Comparison of ENCODE assay signal across 8 cellular contexts in the genomic region with DNA sequence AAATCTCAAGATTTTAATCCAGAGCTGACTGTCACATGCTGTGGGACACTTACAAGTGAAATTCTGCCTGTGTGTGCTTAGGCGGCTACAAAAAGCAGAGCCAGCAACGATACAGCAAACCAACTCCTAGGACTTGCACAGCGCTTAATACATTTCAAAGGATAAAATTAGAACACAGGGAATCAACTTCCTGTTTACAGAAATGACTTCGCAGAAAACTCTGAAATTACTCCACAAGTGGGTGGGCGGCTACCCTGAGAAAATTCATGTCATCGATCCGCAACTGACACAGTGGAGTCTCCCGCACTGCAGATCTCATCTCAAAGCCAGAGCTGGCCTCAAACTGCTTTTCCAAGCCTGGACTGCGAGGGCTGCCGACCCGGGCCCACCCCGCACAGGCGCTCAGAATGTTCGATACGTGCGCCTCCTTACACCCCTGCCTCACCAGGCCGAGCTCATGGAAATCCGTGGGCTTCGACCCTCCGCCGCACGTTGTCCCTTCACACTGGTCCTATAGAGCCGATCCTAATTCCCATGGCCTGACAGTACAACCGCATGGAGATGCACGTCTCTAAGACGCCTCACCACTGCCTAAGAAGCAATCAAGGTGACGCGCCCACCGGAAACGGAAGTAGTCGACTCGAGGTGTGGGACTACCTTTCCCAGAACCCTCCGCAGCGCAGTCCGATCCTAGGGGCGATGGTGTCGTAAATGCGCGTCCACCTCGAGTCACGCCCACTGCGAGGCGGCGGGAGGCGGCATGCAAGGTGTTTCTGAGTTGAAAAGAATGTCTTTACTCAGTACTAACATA. TPM values are rescaled to one million over a fixed set of nuclear protein-coding genes. Genes with fewer than 3 reads are reported as not detected.
DNase-seq lines count a peak whose midpoint lies in the region; ATAC-seq and TF ChIP-seq lines count a peak whose summit lies in the region.

TSS of gene ZNF229 (minus strand) at position 609 of the 811 bp plus-strand sequence. CDS start 5,625 bp downstream, outside the sequence.

- BruUV-seq in A673 (replicated peaks; lab: Mats Ljungman, UMichigan): no TSS peak

- POLR2A ChIA-PET in A673 (lab: Charles Lee; ENCODE audit: low non-redundant PET): no interaction called here

- H3K4me3 Mint-ChIP-seq in activated naive CD8-positive, alpha-beta T cell treated with anti-CD3 and anti-CD28 coated beads, Interleukin-2, amount 50 U/mL, for 24 hours: peak within 1 kb of the TSS; percentile 85

- H3K4me3 ChIP-seq in A673 (ENCODE audit: low read depth, low read length, poor library complexity, severe bottlenecking) (peak within 1 kb of the TSS; percentile 49), cardiac muscle cell (peak within 1 kb of the TSS; percentile 76), osteoblast (ENCODE audit: insufficient read depth, low read length) (peak within 1 kb of the TSS; percentile 98)

- peaks cover 73% of the 10 kb centered on the region for H3K36me3 Mint-ChIP-seq in activated naive CD8-positive, alpha-beta T cell treated with anti-CD3 and anti-CD28 coated beads, Interleukin-2, amount 50 U/mL, for 24 hours (ENCODE audit: low read depth)

- no peaks in the 10 kb centered on the region for H3K27me3 ChIP-seq in A673 (replicated peaks; ENCODE audit: insufficient read depth, low read depth, low read length, poor library complexity)
- H3K27me3 ChIP-seq in cardiac muscle cell: no peaks in the 10 kb centered on the region
- no peaks in the 10 kb centered on the region for H3K27me3 ChIP-seq in osteoblast (ENCODE audit: insufficient read depth, low read length)

- peak; percentile 49 for ATAC-seq in HG03442 (IDR thresholded peaks at IDR 0.05; ENCODE audit: unreplicated experiment)
- peak; percentile 96 for ATAC-seq in SK-N-SH treated with all-trans-retinoic acid at 6 μM for 48 hours
- peak; percentile 89 for ATAC-seq in activated naive CD8-positive, alpha-beta T cell treated with anti-CD3 and anti-CD28 coated beads, Interleukin-2, amount 50 U/mL, for 24 hours
- no peak for ATAC-seq in HG03439 (IDR thresholded peaks at IDR 0.05; ENCODE audit: unreplicated experiment)

- peaks cover 87% of the 10 kb centered on the region for H3K9me3 Mint-ChIP-seq in activated naive CD8-positive, alpha-beta T cell treated with anti-CD3 and anti-CD28 coated beads, Interleukin-2, amount 50 U/mL, for 24 hours

- H3K27ac Mint-ChIP-seq in activated naive CD8-positive, alpha-beta T cell treated with anti-CD3 and anti-CD28 coated beads, Interleukin-2, amount 50 U/mL, for 24 hours: peak within 1 kb of the TSS; percentile 40

- H3K4me1 ChIP-seq in A673 (ENCODE audit: insufficient read depth, low read length, poor library complexity, severe bottlenecking) (no peaks in the 10 kb centered on the region), cardiac muscle cell (ENCODE audit: low read depth) (peaks cover 4% of the 10 kb centered on the region), osteoblast (ENCODE audit: insufficient read depth, low read length) (peaks cover 8% of the 10 kb centered on the region)

- CTCF ChIA-PET in A673 (lab: Charles Lee): no interaction called here

- no peaks in the 10 kb centered on the region for H4K20me1 ChIP-seq in osteoblast (ENCODE audit: insufficient read depth, low read length)

- H3K4me2 ChIP-seq in osteoblast (ENCODE audit: insufficient read depth, low read length): peak within 1 kb of the TSS; percentile 96

- peaks cover 3% of the 10 kb centered on the region for H3K9me3 ChIP-seq in A673 (ENCODE audit: low read depth, low read length, poor library complexity, severe bottlenecking)
- no peaks in the 10 kb centered on the region for H3K9me3 ChIP-seq in cardiac muscle cell (ENCODE audit: low read depth)
- H3K9me3 ChIP-seq in osteoblast (ENCODE audit: low read depth, low read length): no peaks in the 10 kb centered on the region

- DNase-seq in A673 (ENCODE audit: low spot score) (peak; percentile 97), cardiac muscle cell (ENCODE audit: low read depth in 1 of 2, low spot score in 1 of 2) (peak; percentile 92 to 96), osteoblast (ENCODE audit: insufficient read length, low spot score, missing footprints) (peak; percentile 97), superior temporal gyrus (ENCODE audit: extremely low spot score) (peak; percentile 72)
- DNase-seq in activated naive CD8-positive, alpha-beta T cell treated with anti-CD3 and anti-CD28 coated beads, Interleukin-2, amount 50 U/mL, for 24 hours: peak; percentile 77

- peaks cover 10% of the 10 kb centered on the region for H3K79me2 ChIP-seq in osteoblast (ENCODE audit: insufficient read depth, low read length)

- H3K27ac ChIP-seq in A673 (ENCODE audit: low read depth, low read length, poor library complexity, severe bottlenecking) (peak within 1 kb of the TSS; percentile 28), cardiac muscle cell (peak within 1 kb of the TSS; percentile 71), osteoblast (ENCODE audit: low read depth, low read length) (peak within 1 kb of the TSS; percentile 86)

- no peaks in the 10 kb centered on the region for H3K36me3 ChIP-seq in A673 (ENCODE audit: insufficient read depth, low read length, poor library complexity, severe bottlenecking)
- peaks cover 6% of the 10 kb centered on the region for H3K36me3 ChIP-seq in cardiac muscle cell
- peaks cover 17% of the 10 kb centered on the region for H3K36me3 ChIP-seq in osteoblast (ENCODE audit: insufficient read depth, low read length)

- intact Hi-C loops in A673 (cut with micrococcal nuclease; ENCODE audit: unreplicated experiment): no loop called here

- H3K27me3 Mint-ChIP-seq in activated naive CD8-positive, alpha-beta T cell treated with anti-CD3 and anti-CD28 coated beads, Interleukin-2, amount 50 U/mL, for 24 hours: peaks cover 3% of the 10 kb centered on the region

- H3K4me1 Mint-ChIP-seq in activated naive CD8-positive, alpha-beta T cell treated with anti-CD3 and anti-CD28 coated beads, Interleukin-2, amount 50 U/mL, for 24 hours: peaks cover 10% of the 10 kb centered on the region

- peak within 1 kb of the TSS; percentile 99 for H2AFZ ChIP-seq in osteoblast (ENCODE audit: low read length)

- TF ChIP-seq CTCF in A673 (conservative IDR thresholded peaks at IDR 0.05; ENCODE audit: low read depth, low read length) (no peak), cardiac muscle cell (IDR thresholded peaks at IDR 0.05; ENCODE audit: low read depth, low read length) (no peak), osteoblast (IDR thresholded peaks at IDR 0.05; ENCODE audit: extremely low read depth, low read depth, low read length) (no peak)

TF ChIP-seq in SK-N-SH treated with all-trans-retinoic acid at 6 μM for 48 hours, 23 proteins besides CTCF, POLR2A, EP300 and RAD21:
- TF ChIP-seq ZFP3 (CRISPR knock-in tag; IDR thresholded peaks at IDR 0.05) (peak; percentile 36; the same call in 1 of the 2 replicates), CSDC2 (CRISPR knock-in tag; IDR thresholded peaks at IDR 0.05) (no peak)

RNA-seq across cellular contexts. Expression of gene ZNF229, which starts in this region (rescaled TPM):
- total RNA-seq in A673 (2021) (13.4 and 14.3 TPM in 2 replicates), cardiac muscle cell (3.9 and 6.6 TPM in 2 replicates), osteoblast (9.4 and 11.8 TPM in 2 replicates)
- 2.5 and 7.0 TPM in 2 replicates for polyA plus RNA-seq in cardiac muscle cell

Comparison
In these comparisons a context has a peak if more than half of its experiments do, and no peak if none do; other contexts are left out.
1. H3K27ac ChIP-seq: peak in every context shown above with its lines; median percentile 86 in osteoblast; 71 in cardiac muscle cell; 28 in A673.